13 cellular contexts compared by ENCODE assay signal in the genomic region with DNA sequence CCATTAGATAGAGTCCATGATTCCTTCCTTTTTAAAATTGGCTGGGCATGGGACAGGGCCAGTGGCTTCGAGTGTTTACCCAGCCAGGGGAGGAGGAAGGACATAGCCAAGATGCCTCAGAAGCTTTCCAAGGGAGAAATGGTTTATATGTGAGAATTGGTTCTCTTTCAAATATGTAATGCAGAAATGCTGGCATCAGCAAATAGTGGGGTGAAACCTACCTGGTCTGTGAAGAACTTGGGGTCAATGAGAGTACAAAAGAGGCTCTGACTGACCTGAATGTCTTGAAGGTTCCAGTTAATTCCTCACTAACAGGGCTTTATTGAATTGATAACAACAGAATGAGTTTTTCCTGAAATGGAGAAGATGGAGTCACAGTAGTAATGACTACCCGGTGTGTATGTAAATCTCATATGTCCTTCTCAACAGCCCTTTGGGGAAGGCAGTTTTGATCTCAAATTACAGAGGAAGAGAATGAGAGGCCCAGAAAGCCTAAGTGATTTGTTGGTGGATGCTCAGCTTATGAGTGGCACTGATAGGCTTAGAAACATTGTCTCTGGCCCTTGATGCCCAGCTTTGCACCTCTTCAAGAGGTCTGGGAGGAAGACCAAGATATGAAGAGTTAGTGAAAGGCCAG. TPM values are rescaled to one million over a fixed set of nuclear protein-coding genes. Genes with fewer than 3 reads are reported as not detected.
DNase-seq lines count a peak whose midpoint lies in the region; ATAC-seq lines count a peak whose summit lies in the region.
"Had no signal": no experiment of that assay in that cellular context is flagged by ENCODE, and none has a peak within 500 bp of the region (broad histone marks: within the 10 kb centered on the region; RNA-seq: fewer than 3 reads in every experiment).

No MANE protein-coding gene starts in this region.

- no peak overlapping the region for H4K8ac ChIP-seq in trophoblast cell (ENCODE audit: low read depth, low read length)

- H3K23ac ChIP-seq in trophoblast cell (ENCODE audit: low read length): no peak overlapping the region

- H3K18ac ChIP-seq in trophoblast cell (ENCODE audit: low read length): no peak overlapping the region

- intact Hi-C loops in activated CD4-positive, alpha-beta T cell treated with anti-CD3 and anti-CD28 coated beads, Interleukin-2, amount 10 ng/mL, durations not matched to agents 24 days and 14 days (cut with micrococcal nuclease): no loop called here
- intact Hi-C loops in dendritic cell treated with granulocyte-macrophage colony-stimulating factor and Interleukin-4, amounts not matched to agents 40 ng/mL and 50 ng/mL, for 4 days (cut with micrococcal nuclease): no loop called here

- peak overlapping the region; percentile 72 for H3K4ac ChIP-seq in trophoblast cell (ENCODE audit: low read depth, low read length)

- H3K27me3 Mint-ChIP-seq in activated CD4-positive, alpha-beta T cell treated with anti-CD3 and anti-CD28 coated beads, Interleukin-2, amount 10 ng/mL, durations not matched to agents 24 days and 14 days: peaks cover 13% of the 10 kb centered on the region
- peaks cover 36% of the 10 kb centered on the region for H3K27me3 Mint-ChIP-seq in dendritic cell treated with granulocyte-macrophage colony-stimulating factor and Interleukin-4, amounts not matched to agents 40 ng/mL and 50 ng/mL, for 4 days

- WGBS in trophoblast cell (ENCODE audit: extremely low coverage, insufficient coverage, insufficient read length): no CpG with 5 or more reads among the region's 2 CpGs

- no peaks in the 10 kb centered on the region for H3K9me3 Mint-ChIP-seq in activated CD4-positive, alpha-beta T cell treated with anti-CD3 and anti-CD28 coated beads, Interleukin-2, amount 10 ng/mL, durations not matched to agents 24 days and 14 days
- H3K9me3 Mint-ChIP-seq in dendritic cell treated with granulocyte-macrophage colony-stimulating factor and Interleukin-4, amounts not matched to agents 40 ng/mL and 50 ng/mL, for 4 days: no peaks in the 10 kb centered on the region

- peak overlapping the region; percentile 90 for H3K4me3 Mint-ChIP-seq in activated CD4-positive, alpha-beta T cell treated with anti-CD3 and anti-CD28 coated beads, Interleukin-2, amount 10 ng/mL, durations not matched to agents 24 days and 14 days
- peak overlapping the region; percentile 59 for H3K4me3 Mint-ChIP-seq in dendritic cell treated with granulocyte-macrophage colony-stimulating factor and Interleukin-4, amounts not matched to agents 40 ng/mL and 50 ng/mL, for 4 days

- H2AFZ ChIP-seq in trophoblast cell (ENCODE audit: insufficient read depth, low read length, poor library complexity): no peak overlapping the region

- H2AK5ac ChIP-seq in trophoblast cell (ENCODE audit: low read length): no peak overlapping the region

- H3K79me1 ChIP-seq in trophoblast cell (ENCODE audit: low read length): peaks cover 29% of the 10 kb centered on the region

- H3K27ac Mint-ChIP-seq in activated CD4-positive, alpha-beta T cell treated with anti-CD3 and anti-CD28 coated beads, Interleukin-2, amount 10 ng/mL, durations not matched to agents 24 days and 14 days: peak overlapping the region; percentile 51
- peak overlapping the region; percentile 96 for H3K27ac Mint-ChIP-seq in dendritic cell treated with granulocyte-macrophage colony-stimulating factor and Interleukin-4, amounts not matched to agents 40 ng/mL and 50 ng/mL, for 4 days

- H3K79me2 ChIP-seq in trophoblast cell (ENCODE audit: control insufficient read depth, insufficient read depth, low read length, poor library complexity): peaks cover 29% of the 10 kb centered on the region

- H3K27ac ChIP-seq in trophoblast cell (ENCODE audit: low read depth, low read length): no peak overlapping the region
- H3K27ac ChIP-seq: adrenal gland, epithelial cell of prostate, prostate gland had no signal

- H3K36me3 ChIP-seq in NT2/D1 (ENCODE audit: insufficient read depth, insufficient read length, low read length) (peaks cover 32% of the 10 kb centered on the region), trophoblast cell (ENCODE audit: control insufficient read depth in 1 of 2, insufficient read depth in 2 of 2, low read length in 2 of 2) (peaks cover 19 to 20% of the 10 kb centered on the region in 2 experiments)
- H3K36me3 ChIP-seq: prostate gland, uterus had no signal

- no peak overlapping the region for H4K12ac ChIP-seq in trophoblast cell (ENCODE audit: low read depth, low read length)

- peaks cover 8% of the 10 kb centered on the region for H3K4me1 ChIP-seq in NT2/D1 (ENCODE audit: insufficient read depth, insufficient read length)
- H3K4me1 ChIP-seq in trophoblast cell (ENCODE audit: control insufficient read depth in 1 of 2, insufficient read depth in 2 of 2, low read length in 2 of 2): peaks cover 23 to 37% of the 10 kb centered on the region in 2 experiments

- peaks cover 55% of the 10 kb centered on the region for H3K4me1 Mint-ChIP-seq in activated CD4-positive, alpha-beta T cell treated with anti-CD3 and anti-CD28 coated beads, Interleukin-2, amount 10 ng/mL, durations not matched to agents 24 days and 14 days
- peaks cover 72% of the 10 kb centered on the region for H3K4me1 Mint-ChIP-seq in dendritic cell treated with granulocyte-macrophage colony-stimulating factor and Interleukin-4, amounts not matched to agents 40 ng/mL and 50 ng/mL, for 4 days (ENCODE audit: low read depth)

- H3K4me2 ChIP-seq in trophoblast cell (ENCODE audit: low read length): peak overlapping the region; percentile 82

- H4K91ac ChIP-seq in trophoblast cell (ENCODE audit: low read depth, low read length): no peak overlapping the region

- H3K27me3 ChIP-seq in NT2/D1 (ENCODE audit: insufficient read depth, insufficient read length) (peaks cover 22% of the 10 kb centered on the region), trophoblast cell (ENCODE audit: insufficient read depth, low read length) (no peaks in the 10 kb centered on the region)
- H3K27me3 ChIP-seq: uterus had no signal

- H3K9me3 ChIP-seq in NT2/D1 (ENCODE audit: insufficient read depth, low read length) (no peaks in the 10 kb centered on the region), trophoblast cell (ENCODE audit: insufficient read depth, low read depth, low read length) (no peaks in the 10 kb centered on the region)
- H3K9me3 ChIP-seq: adrenal gland, prostate gland, uterus had no signal

- no peak overlapping the region for H3K9ac ChIP-seq in NT2/D1 (ENCODE audit: insufficient read length, low read depth)
- H3K9ac ChIP-seq in trophoblast cell (ENCODE audit: low read length): no peak overlapping the region

- no peak for ATAC-seq in HG02759 (IDR thresholded peaks at IDR 0.05; ENCODE audit: unreplicated experiment)

- no peak for DNase-seq in activated CD4-positive, alpha-beta T cell treated with anti-CD3 and anti-CD28 coated beads, Interleukin-2, amount 10 ng/mL, durations not matched to agents 24 days and 14 days
- DNase-seq in activated CD4-positive, alpha-beta T cell treated with anti-CD3 and anti-CD28 coated beads, Interleukin-2, amount 50 U/mL, for 48 hours: no peak
- no peak for DNase-seq in NT2/D1 (ENCODE audit: low read depth, low spot score)
- peak in 1 of 2 donors; percentile 39 for DNase-seq in trophoblast cell
- no peak for DNase-seq in NOMO-1 treated with DMSO at 0.1 percent for 48 hours (lab: John Stamatoyannopoulos, UW; ENCODE audit: unreplicated experiment)
- no peak for DNase-seq in MV-4-11 (lab: John Stamatoyannopoulos, UW)
- DNase-seq: adrenal gland, kidney glomerular epithelial cell, uterus had no signal

- no peak overlapping the region for H2BK120ac ChIP-seq in trophoblast cell (ENCODE audit: insufficient read depth, low read length, poor library complexity)

- H2BK12ac ChIP-seq in trophoblast cell (ENCODE audit: low read length): no peak overlapping the region

- H3K4me3 ChIP-seq in NT2/D1 (ENCODE audit: insufficient read length, low read depth): peak overlapping the region; percentile 84
- H3K4me3 ChIP-seq in trophoblast cell (ENCODE audit: low read depth, low read length): no peak overlapping the region
- H3K4me3 ChIP-seq: prostate gland, uterus had no signal

- no peak overlapping the region for H3K14ac ChIP-seq in trophoblast cell (ENCODE audit: low read length)

- peaks cover 31% of the 10 kb centered on the region for H3K36me3 Mint-ChIP-seq in activated CD4-positive, alpha-beta T cell treated with anti-CD3 and anti-CD28 coated beads, Interleukin-2, amount 10 ng/mL, durations not matched to agents 24 days and 14 days (ENCODE audit: low read depth)
- peaks cover 23% of the 10 kb centered on the region for H3K36me3 Mint-ChIP-seq in dendritic cell treated with granulocyte-macrophage colony-stimulating factor and Interleukin-4, amounts not matched to agents 40 ng/mL and 50 ng/mL, for 4 days (ENCODE audit: low read depth)

- H2BK5ac ChIP-seq in trophoblast cell (ENCODE audit: low read depth, low read length, poor library complexity): no peak overlapping the region

RNA-seq across cellular contexts. Expression of a gene that starts 2.6 kb away (rescaled TPM):
- total RNA-seq in activated CD4-positive, alpha-beta T cell treated with anti-CD3 and anti-CD28 coated beads, Interleukin-2, amount 10 ng/mL, durations not matched to agents 24 days and 14 days: 21.2 and 29.5 TPM in 2 replicates
- 120 and 125 TPM in 2 replicates for polyA plus RNA-seq in trophoblast cell (2013)
